Comparison of ENCODE assay signal across 8 cellular contexts in the genomic region with DNA sequence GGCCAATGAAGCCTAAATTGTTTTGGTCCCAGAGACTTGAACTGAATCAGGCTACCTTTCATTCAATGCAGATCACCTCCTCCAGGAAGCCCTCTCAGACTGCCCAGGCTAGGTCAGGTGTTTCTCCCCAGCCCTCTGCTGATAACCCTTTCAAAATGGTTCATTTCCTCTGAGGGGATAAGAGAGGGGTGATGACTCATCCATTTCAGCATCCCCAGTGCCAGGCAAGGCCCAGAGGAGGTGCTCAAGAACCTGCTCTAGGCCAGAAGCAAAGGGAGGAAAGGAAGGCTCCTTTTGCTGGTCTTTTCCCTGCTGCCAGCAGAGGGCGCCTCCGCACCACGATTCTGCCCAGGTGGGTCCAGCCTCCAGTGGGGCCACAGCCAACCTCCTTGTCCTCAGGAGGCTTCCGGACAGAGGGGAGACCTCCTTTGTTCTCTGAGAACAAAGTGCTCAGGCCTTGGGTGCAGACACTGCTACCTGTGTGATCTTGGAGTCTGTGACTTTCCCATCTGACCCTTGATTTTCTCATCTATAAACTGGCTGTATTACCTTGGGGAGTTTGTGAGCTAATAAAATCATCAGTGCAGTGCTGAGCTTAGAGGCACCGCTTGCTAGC. TPM values are rescaled to one million over a fixed set of nuclear protein-coding genes. Genes with fewer than 3 reads are reported as not detected.
DNase-seq lines count a peak whose midpoint lies in the region; ATAC-seq and TF ChIP-seq lines count a peak whose summit lies in the region.

No MANE protein-coding gene starts in this region.

- H3K4me2 ChIP-seq in hepatocyte = no peak overlapping the region
- H3K4me2 ChIP-seq in smooth muscle cell = no peak overlapping the region

- no peaks in the 10 kb centered on the region for H3K27me3 ChIP-seq in hepatocyte
- H3K27me3 ChIP-seq in smooth muscle cell (ENCODE audit: low read depth) = no peaks in the 10 kb centered on the region

- H3K9me3 ChIP-seq in hepatocyte (ENCODE audit: low read depth) (no peaks in the 10 kb centered on the region), smooth muscle cell (replicated peaks; ENCODE audit: low read depth) (no peaks in the 10 kb centered on the region)

- H3K4me3 ChIP-seq in hepatocyte = no peak overlapping the region
- H3K4me3 ChIP-seq in smooth muscle cell = no peak overlapping the region

- H3K79me2 ChIP-seq in hepatocyte (no peaks in the 10 kb centered on the region), smooth muscle cell (ENCODE audit: low read depth) (no peaks in the 10 kb centered on the region)

- peak; percentile 90 for DNase-seq in GM03348 (ENCODE audit: low spot score)
- peak; percentile 76 for DNase-seq in M059J (ENCODE audit: low read depth)
- DNase-seq in T-helper 2 cell = peak; percentile 3 to 55 (median 34)
- peak in 45 of 58 donors; percentile 2 to 73 (median 18) for DNase-seq in anterior cingulate cortex (lab: John Stamatoyannopoulos, UW)
- peak; percentile 73 for DNase-seq in hepatocyte (ENCODE audit: low spot score)
- no peak for DNase-seq in smooth muscle cell (lab: John Stamatoyannopoulos, UW; ENCODE audit: unreplicated experiment)

- no peaks in the 10 kb centered on the region for H3F3A ChIP-seq in smooth muscle cell (ENCODE audit: low read depth)

- TF ChIP-seq CTCF in hepatocyte (IDR thresholded peaks at IDR 0.05; ENCODE audit: poor library complexity) (peak; percentile 90), smooth muscle cell (IDR thresholded peaks at IDR 0.05; ENCODE audit: borderline replicate concordance, insufficient read depth, poor library complexity, severe bottlenecking) (peak; percentile 87)

- no peaks in the 10 kb centered on the region for H3K9me2 ChIP-seq in hepatocyte (replicated peaks; ENCODE audit: insufficient read depth)

- H3K27ac ChIP-seq in hepatocyte (no peak overlapping the region), smooth muscle cell (ENCODE audit: low read depth) (no peak overlapping the region)

- H3K4me1 ChIP-seq in hepatocyte (ENCODE audit: insufficient read depth) (peaks cover 6% of the 10 kb centered on the region), smooth muscle cell (ENCODE audit: low read depth) (no peaks in the 10 kb centered on the region)

- 23% methylated on average over 5 of the region's 5 CpGs for WGBS in hepatocyte (ENCODE audit: low lambda C conversion rate, missing lambda C conversion rate)
- 21% methylated on average over 5 of the region's 5 CpGs for WGBS in smooth muscle cell (ENCODE audit: low lambda C conversion rate)

- ATAC-seq in GM18909 (IDR thresholded peaks at IDR 0.05; ENCODE audit: poor library complexity, unreplicated experiment) = no peak
- no peak for ATAC-seq in HG02610 (IDR thresholded peaks at IDR 0.05; ENCODE audit: unreplicated experiment)

- no peak overlapping the region for H3K9ac ChIP-seq in smooth muscle cell (ENCODE audit: low read depth)

- no peaks in the 10 kb centered on the region for H4K20me1 ChIP-seq in hepatocyte (ENCODE audit: insufficient read depth, poor library complexity, severe bottlenecking)
- no peaks in the 10 kb centered on the region for H4K20me1 ChIP-seq in smooth muscle cell (ENCODE audit: low read depth)

- H2AFZ ChIP-seq in hepatocyte = no peak overlapping the region
- no peak overlapping the region for H2AFZ ChIP-seq in smooth muscle cell (ENCODE audit: low read depth)

- no peaks in the 10 kb centered on the region for H3K36me3 ChIP-seq in hepatocyte (replicated peaks; ENCODE audit: insufficient read depth, low read depth)
- H3K36me3 ChIP-seq in smooth muscle cell (ENCODE audit: low read depth) = no peaks in the 10 kb centered on the region

RNA-seq across cellular contexts. Expression of a gene that starts 45.3 kb away (rescaled TPM):
- 4.4 and 6.8 TPM in 2 replicates for total RNA-seq in M059J (2014; rRNA removed; shearing (Covaris generic))
- 33.0 and 48.3 TPM in 2 replicates for total RNA-seq in hepatocyte
- polyA plus RNA-seq in hepatocyte = 40.4 and 48.2 TPM in 2 replicates
- total RNA-seq in smooth muscle cell = 6.6 and 9.1 TPM in 2 replicates
- polyA plus RNA-seq in smooth muscle cell = 12.0 and 13.7 TPM in 2 replicates

RNA-seq across cellular contexts. Expression of a gene that starts 54.7 kb away (rescaled TPM):
- 87.4 and 135 TPM in 2 replicates for total RNA-seq in M059J (2014; rRNA removed; shearing (Covaris generic))
- total RNA-seq in hepatocyte = 42.1 and 56.9 TPM in 2 replicates
- polyA plus RNA-seq in hepatocyte = 22.5 and 25.1 TPM in 2 replicates
- total RNA-seq in smooth muscle cell = 35.2 and 44.5 TPM in 2 replicates
- polyA plus RNA-seq in smooth muscle cell = 21.2 and 28.0 TPM in 2 replicates
